Comparison of ENCODE assay signal across 16 cellular contexts in the genomic region with DNA sequence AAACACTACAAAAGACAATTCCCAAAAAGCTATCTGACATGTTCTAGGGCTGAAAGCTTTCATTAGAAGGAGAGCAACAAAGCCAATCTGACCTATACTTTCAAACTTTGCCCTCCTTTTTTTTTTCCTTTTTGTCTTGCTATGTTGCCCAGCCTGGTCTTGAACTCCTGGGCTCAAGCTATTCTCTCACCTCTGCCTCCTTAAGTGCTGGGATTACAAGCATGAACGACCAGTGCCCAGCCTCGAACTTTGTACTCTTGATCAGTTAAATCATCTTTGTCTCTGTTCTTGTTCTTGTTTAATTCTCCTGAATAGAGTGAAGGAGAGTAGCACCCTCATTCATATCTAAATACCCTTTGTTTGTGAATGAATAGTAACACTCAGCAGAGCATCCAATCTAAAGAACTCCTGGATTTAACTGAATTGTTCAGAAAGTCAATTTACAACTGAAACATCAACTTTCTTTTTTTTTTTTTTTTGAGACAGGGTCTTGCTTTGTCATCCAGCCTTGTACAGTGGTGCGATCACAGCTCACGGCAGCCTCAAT.
"Had no signal": no experiment of that assay in that cellular context is flagged by ENCODE, and none has a peak within 500 bp of the region (broad histone marks: within the 10 kb centered on the region; RNA-seq: fewer than 3 reads in every experiment).

No MANE protein-coding gene starts in this region.

- H3K4me3 Mint-ChIP-seq: nephron progenitor cell; T-helper 1 cell treated with Interleukin-12 subunit alpha and Interleukin-12 subunit beta and Interleukin-4 antibody, amounts not matched to agents 30 μg/mL and 1 μg/mL, for 36 hours had no signal

- FAIRE-seq: keratinocyte, urothelium cell line had no signal

- H3K27ac Mint-ChIP-seq: T-helper 1 cell treated with Interleukin-12 subunit alpha and Interleukin-12 subunit beta and Interleukin-4 antibody, amounts not matched to agents 30 μg/mL and 1 μg/mL, for 36 hours had no signal

- H3K9me3 ChIP-seq: tibial artery had no signal

- H3K4me1 ChIP-seq: tibial artery had no signal

- H3K4me1 Mint-ChIP-seq: nephron progenitor cell had no signal

- H3K27me3 ChIP-seq: tibial artery had no signal

- DNase-seq: activated CD4-positive, alpha-beta T cell treated with anti-CD3 and anti-CD28 coated beads, Interleukin-2, amount 50 U/mL, for 4 hours; activated CD4-positive, CD25-positive, alpha-beta regulatory T cell treated with anti-CD3 and anti-CD28 coated beads, Interleukin-2, amount 50 U/mL, for 72 hours; activated gamma-delta T cell treated with Interleukin-2 at 50 U/mL for 16 hours; amniotic stem cell; effector CD4-positive, alpha-beta T cell; hypothalamus; midbrain; nephron progenitor cell; occipital lobe; retina; stimulated activated naive CD4-positive, alpha-beta T cell treated with Interleukin-2 at 50 U/mL for 16 hours; tibial artery had no signal

- H3K27ac ChIP-seq: tibial artery had no signal

- H3K4me3 ChIP-seq: lung, tibial artery had no signal

- H3K9me3 Mint-ChIP-seq: nephron progenitor cell; T-helper 1 cell treated with Interleukin-12 subunit alpha and Interleukin-12 subunit beta and Interleukin-4 antibody, amounts not matched to agents 30 μg/mL and 1 μg/mL, for 36 hours had no signal
